Comparison of ENCODE assay signal across 18 cellular contexts in the genomic region with DNA sequence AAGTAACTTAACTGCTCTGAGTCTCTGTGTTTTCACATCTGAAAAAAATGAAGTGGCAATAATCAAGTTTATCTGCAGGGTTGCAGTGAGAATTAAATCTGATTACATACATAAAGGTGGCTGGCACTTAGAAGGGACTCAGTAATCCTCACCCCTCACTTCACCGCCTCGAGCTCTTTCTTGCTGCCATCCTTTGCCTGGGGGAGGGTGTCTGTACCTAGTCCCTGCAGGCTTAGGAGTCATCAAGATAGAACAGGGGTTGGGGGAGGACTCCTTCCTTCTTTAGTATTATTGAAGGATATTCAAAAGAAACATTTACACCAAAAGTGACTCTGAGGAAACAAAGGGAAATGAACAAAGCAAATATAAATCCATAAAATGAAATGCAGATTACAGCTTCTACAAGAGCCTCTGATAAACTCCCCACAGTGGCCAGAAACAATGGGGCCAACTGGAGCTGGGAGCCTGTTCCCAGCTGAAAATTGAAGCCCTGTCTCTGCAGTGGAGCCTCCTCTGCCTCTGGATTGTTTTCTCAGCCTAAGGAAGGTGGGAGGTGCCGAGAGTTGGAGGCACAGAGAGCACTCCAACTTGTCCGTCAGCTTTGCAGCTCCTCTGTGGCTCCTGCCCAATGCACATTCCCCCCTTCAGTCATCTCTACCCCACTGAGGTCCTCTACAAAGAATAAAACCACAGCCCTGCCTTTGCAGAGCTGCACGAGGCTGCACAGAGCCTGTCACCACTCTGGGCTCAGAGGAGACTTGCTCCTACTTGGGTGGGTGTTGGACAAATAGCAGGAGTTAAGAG. TPM values are rescaled to one million over a fixed set of nuclear protein-coding genes. Genes with fewer than 3 reads are reported as not detected.
DNase-seq lines count a peak whose midpoint lies in the region; ATAC-seq and TF ChIP-seq lines count a peak whose summit lies in the region.
"Had no signal": no experiment of that assay in that cellular context is flagged by ENCODE, and none has a peak within 500 bp of the region (broad histone marks: within the 10 kb centered on the region; RNA-seq: fewer than 3 reads in every experiment).

No MANE protein-coding gene starts in this region.

- no peak overlapping the region for H3K23ac ChIP-seq in IMR-90 (ENCODE audit: low read depth, low read length)

- H3K4me3 Mint-ChIP-seq in CD4-positive, CD25-positive, alpha-beta regulatory T cell = peak overlapping the region in 2 of 4 donors; percentile 41 to 52
- H3K4me3 Mint-ChIP-seq in activated CD8-positive, alpha-beta T cell treated with anti-CD3 and anti-CD28 coated beads for 36 hours = no peak overlapping the region

- peaks cover 4% of the 10 kb centered on the region for H3K27me3 Mint-ChIP-seq in CD4-positive, CD25-positive, alpha-beta regulatory T cell
- no peaks in the 10 kb centered on the region for H3K27me3 Mint-ChIP-seq in activated CD8-positive, alpha-beta T cell treated with anti-CD3 and anti-CD28 coated beads for 36 hours

- H3K27ac Mint-ChIP-seq in CD4-positive, CD25-positive, alpha-beta regulatory T cell = no peak overlapping the region
- H3K27ac Mint-ChIP-seq in activated CD8-positive, alpha-beta T cell treated with anti-CD3 and anti-CD28 coated beads for 36 hours = no peak overlapping the region

- CTCF ChIA-PET in IMR-90 (lab: Yijun Ruan, JAX) = no interaction called here
- CTCF ChIA-PET in activated CD8-positive, alpha-beta T cell treated with anti-CD3 and anti-CD28 coated beads for 36 hours (lab: Charles Lee) = interaction anchor here (0.7 to 2.8 kb wide), 4 partner anchors 11 to 115 kb away, joined by 3 to 9 read pairs (median 4); no protein-coding TSS in a partner anchor

- no peaks in the 10 kb centered on the region for H3K9me3 ChIP-seq in CD4-positive, CD25-positive, alpha-beta regulatory T cell (ENCODE audit: control insufficient read depth in 2 of 2, low read length in 2 of 2)
- H3K9me3 ChIP-seq in IMR-90 (ENCODE audit: control insufficient read depth, insufficient read depth, low read length) (no peaks in the 10 kb centered on the region), left lung (peaks cover 0 to 4% of the 10 kb centered on the region in 2 donors), body of pancreas (no peaks in the 10 kb centered on the region), SJCRH30 (replicated peaks) (no peaks in the 10 kb centered on the region)

- H2BK5ac ChIP-seq in IMR-90 (ENCODE audit: low read depth, low read length, poor library complexity, severe bottlenecking) = no peak overlapping the region

- no peak overlapping the region for H2BK20ac ChIP-seq in IMR-90 (ENCODE audit: low read depth, low read length)

- no peak for TF ChIP-seq RAD21 in IMR-90 (IDR thresholded peaks at IDR 0.05; ENCODE audit: low read length)

- H3K9ac ChIP-seq in IMR-90 (ENCODE audit: low read depth, low read length) = no peak overlapping the region
- H3K9ac ChIP-seq: BLaER1 treated with 17β-estradiol and CSF1 and Interleukin-3, amounts not matched to agents 10 nM and 100 nM had no signal

- H3K9me1 ChIP-seq in IMR-90 (ENCODE audit: insufficient read depth, low read length) = no peaks in the 10 kb centered on the region

- H2BK15ac ChIP-seq in IMR-90 (ENCODE audit: low read depth, low read length) = no peak overlapping the region

- H3K4me1 ChIP-seq in CD4-positive, CD25-positive, alpha-beta regulatory T cell (ENCODE audit: control insufficient read depth, insufficient read depth, low read length, poor library complexity, severe bottlenecking) = no peaks in the 10 kb centered on the region
- H3K4me1 ChIP-seq in IMR-90 (ENCODE audit: control insufficient read depth, insufficient read depth, low read length) (no peaks in the 10 kb centered on the region), left lung (no peaks in the 10 kb centered on the region), body of pancreas (no peaks in the 10 kb centered on the region), SJCRH30 (no peaks in the 10 kb centered on the region)

- TF ChIP-seq CTCF in IMR-90 (conservative IDR thresholded peaks at IDR 0.05; ENCODE audit: low read depth, low read length) (no peak), left lung (IDR thresholded peaks at IDR 0.05) (no peak), body of pancreas (IDR thresholded peaks at IDR 0.05) (no peak)
- no peak for TF ChIP-seq CTCF in activated CD8-positive, alpha-beta T cell treated with anti-CD3 and anti-CD28 coated beads for 36 hours (IDR thresholded peaks at IDR 0.05)

- H3K56ac ChIP-seq in IMR-90 (ENCODE audit: extremely low read depth, insufficient read depth, low read length) = no peak overlapping the region

- ATAC-seq in CD4-positive, CD25-positive, alpha-beta regulatory T cell (ENCODE audit: low read depth in 2 of 2) = no peak
- ATAC-seq in IMR-90 (ENCODE audit: low read depth) (0 out of 2 replicates have a peak, but pooled peaks have one; percentile 11), left lung (peak; percentile 38), body of pancreas (no peak)
- ATAC-seq in activated CD8-positive, alpha-beta T cell treated with anti-CD3 and anti-CD28 coated beads for 36 hours = peak; percentile 69
- ATAC-seq: K562 had no signal

- no peaks in the 10 kb centered on the region for H3K27me3 ChIP-seq in CD4-positive, CD25-positive, alpha-beta regulatory T cell (ENCODE audit: control insufficient read depth, insufficient read depth, low read length)
- H3K27me3 ChIP-seq in IMR-90 (ENCODE audit: control insufficient read depth, insufficient read depth, low read length) = peaks cover 30% of the 10 kb centered on the region
- no peaks in the 10 kb centered on the region for H3K27me3 ChIP-seq in left lung
- no peaks in the 10 kb centered on the region for H3K27me3 ChIP-seq in body of pancreas
- no peaks in the 10 kb centered on the region for H3K27me3 ChIP-seq in SJCRH30
- H3K27me3 ChIP-seq: BLaER1 treated with 17β-estradiol and CSF1 and Interleukin-3, amounts not matched to agents 10 nM and 100 nM had no signal

- H3K79me1 ChIP-seq in IMR-90 (ENCODE audit: low read depth in 1 of 2, low read length in 2 of 2) = no peaks in the 10 kb centered on the region

- no peak overlapping the region for H4K5ac ChIP-seq in IMR-90 (ENCODE audit: low read depth, low read length)

- no peaks in the 10 kb centered on the region for H3K36me3 Mint-ChIP-seq in CD4-positive, CD25-positive, alpha-beta regulatory T cell
- no peaks in the 10 kb centered on the region for H3K36me3 Mint-ChIP-seq in activated CD8-positive, alpha-beta T cell treated with anti-CD3 and anti-CD28 coated beads for 36 hours (ENCODE audit: low read depth)

- POLR2A ChIA-PET in IMR-90 (lab: Charles Lee; ENCODE audit: unreplicated experiment) = no interaction called here
- POLR2A ChIA-PET in activated CD8-positive, alpha-beta T cell treated with anti-CD3 and anti-CD28 coated beads for 36 hours (lab: Charles Lee) = no interaction called here

- BruUV-seq in IMR-90 (replicated peaks; lab: Mats Ljungman, UMichigan) = no TSS peak

- peak overlapping the region; percentile 29 for H3K4me2 ChIP-seq in IMR-90 (ENCODE audit: low read depth, low read length)

- no peak overlapping the region for H2AK5ac ChIP-seq in IMR-90 (ENCODE audit: low read depth, low read length)

- H3K36me3 ChIP-seq in CD4-positive, CD25-positive, alpha-beta regulatory T cell (ENCODE audit: control insufficient read depth, insufficient read depth, low read length) = no peaks in the 10 kb centered on the region
- H3K36me3 ChIP-seq in IMR-90 (ENCODE audit: control insufficient read depth, insufficient read depth, low read length) (no peaks in the 10 kb centered on the region), left lung (no peaks in the 10 kb centered on the region), body of pancreas (replicated peaks in 1 of 2; ENCODE audit: insufficient read depth in 1 of 2, low read depth in 2 of 2) (no peaks in the 10 kb centered on the region), SJCRH30 (no peaks in the 10 kb centered on the region)
- H3K36me3 ChIP-seq: BLaER1 treated with 17β-estradiol and CSF1 and Interleukin-3, amounts not matched to agents 10 nM and 100 nM had no signal

- H3K18ac ChIP-seq in IMR-90 (ENCODE audit: low read depth, low read length) = no peak overlapping the region

- H3K14ac ChIP-seq in IMR-90 (replicated peaks; ENCODE audit: low read depth, low read length) = no peak overlapping the region

- H3K9me3 Mint-ChIP-seq in CD4-positive, CD25-positive, alpha-beta regulatory T cell = peaks cover 0 to 10% (median 3%) of the 10 kb centered on the region in 7 donors
- H3K9me3 Mint-ChIP-seq in activated CD8-positive, alpha-beta T cell treated with anti-CD3 and anti-CD28 coated beads for 36 hours = peaks cover 13% of the 10 kb centered on the region

- intact Hi-C loops in IMR-90 (cut with micrococcal nuclease) (no loop called here), left lung (cut with DNase I) (no loop called here), body of pancreas (cut with DNase I) (no loop called here)
- intact Hi-C loops in activated CD8-positive, alpha-beta T cell treated with anti-CD3 and anti-CD28 coated beads for 36 hours (cut with micrococcal nuclease) = no loop called here

- no peak overlapping the region for H2AFZ ChIP-seq in IMR-90 (replicated peaks; ENCODE audit: low read length, poor library complexity)

- in situ Hi-C loops in IMR-90 (cut with MboI; ENCODE audit: low sequenced_read_pairs) = no loop called here

- no peak for DNase-seq in CD4-positive, CD25-positive, alpha-beta regulatory T cell
- DNase-seq in IMR-90 = no peak
- DNase-seq in activated CD8-positive, alpha-beta T cell treated with anti-CD3 and anti-CD28 coated beads for 36 hours = peak; percentile 23
- no peak for DNase-seq in left lung
- DNase-seq in body of pancreas = no peak
- no peak for DNase-seq in occipital lobe (lab: John Stamatoyannopoulos, UW)
- DNase-seq in SJCRH30 = no peak
- DNase-seq in D341Med (ENCODE audit: low spot score) = no peak
- DNase-seq: activated T-cell treated with anti-CD3 and anti-CD28 coated beads, Interleukin-2, amount 50 U/mL, for 48 hours; GF-D8; mesenchymal stem cell; NCI-H2171; OCI-M1; retina; stimulated activated CD4-positive, alpha-beta T cell treated with anti-CD3 and anti-CD28 coated beads, Interleukin-4, amount 100 ng/mL, for 1 hour; stimulated activated naive CD4-positive, alpha-beta T cell treated with Interleukin-2 at 50 U/mL for 16 hours had no signal

- no peaks in the 10 kb centered on the region for H4K20me1 ChIP-seq in IMR-90 (ENCODE audit: insufficient read depth, low read length)
- H4K20me1 ChIP-seq: BLaER1 treated with 17β-estradiol and CSF1 and Interleukin-3, amounts not matched to agents 10 nM and 100 nM had no signal

- H3K4me1 Mint-ChIP-seq in CD4-positive, CD25-positive, alpha-beta regulatory T cell = peaks cover 0 to 5% (median 3%) of the 10 kb centered on the region in 4 donors
- H3K4me1 Mint-ChIP-seq in activated CD8-positive, alpha-beta T cell treated with anti-CD3 and anti-CD28 coated beads for 36 hours (ENCODE audit: low read depth) = peaks cover 15% of the 10 kb centered on the region

- H4K91ac ChIP-seq in IMR-90 (ENCODE audit: insufficient read depth, low read depth, low read length) = no peak overlapping the region

- dilution Hi-C loops in IMR-90 (cut with HindIII; ENCODE audit: low sequenced_read_pairs, unreplicated experiment) = no loop called here

- no peak overlapping the region for H4K8ac ChIP-seq in IMR-90 (ENCODE audit: low read depth in 2 of 2, low read length in 2 of 2)

- H3K4me3 ChIP-seq in CD4-positive, CD25-positive, alpha-beta regulatory T cell (ENCODE audit: low read depth, low read length) = peak overlapping the region; percentile 57
- H3K4me3 ChIP-seq in IMR-90 (ENCODE audit: insufficient read depth, low read depth, low read length) = no peak overlapping the region
- H3K4me3 ChIP-seq in left lung = no peak overlapping the region
- no peak overlapping the region for H3K4me3 ChIP-seq in body of pancreas
- no peak overlapping the region for H3K4me3 ChIP-seq in SJCRH30
- H3K4me3 ChIP-seq: BLaER1 treated with 17β-estradiol and CSF1 and Interleukin-3, amounts not matched to agents 10 nM and 100 nM; K562 had no signal

- no CpG with 5 or more reads among the region's 5 CpGs for WGBS in IMR-90 (ENCODE audit: extremely low coverage in 2 of 2, insufficient read length in 1 of 2), 2 experiments
- WGBS in body of pancreas, 2 donors = 69 to 80% methylated on average over 5 of the region's 5 CpGs

- H2AK9ac ChIP-seq in IMR-90 (replicated peaks; ENCODE audit: low read depth, low read length, poor library complexity) = no peak overlapping the region

- H3K27ac ChIP-seq in CD4-positive, CD25-positive, alpha-beta regulatory T cell (ENCODE audit: insufficient read depth, low read length, poor library complexity, severe bottlenecking) = no peak overlapping the region
- no peak overlapping the region for H3K27ac ChIP-seq in IMR-90 (ENCODE audit: insufficient read depth, low read length)
- no peak overlapping the region for H3K27ac ChIP-seq in left lung
- H3K27ac ChIP-seq in body of pancreas = no peak overlapping the region
- no peak overlapping the region for H3K27ac ChIP-seq in SJCRH30
- H3K27ac ChIP-seq: BLaER1 treated with 17β-estradiol and CSF1 and Interleukin-3, amounts not matched to agents 10 nM and 100 nM had no signal

- H3K4ac ChIP-seq in IMR-90 (ENCODE audit: low read depth, low read length) = no peak overlapping the region

- H2BK120ac ChIP-seq in IMR-90 (ENCODE audit: low read depth, low read length) = no peak overlapping the region

- TF ChIP-seq POLR2A in IMR-90 (IDR thresholded peaks at IDR 0.05; ENCODE audit: low read depth, low read length) (no peak), body of pancreas (IDR thresholded peaks at IDR 0.05) (no peak)

RNA-seq across cellular contexts. Expression of a gene that starts 41.8 kb away (rescaled TPM):
- total RNA-seq in CD4-positive, CD25-positive, alpha-beta regulatory T cell = 2.1 TPM
- under 1 TPM in 2 of 4 donors, not detected in 2; 0.36 to 0.53 TPM for polyA plus RNA-seq in CD4-positive, CD25-positive, alpha-beta regulatory T cell
- total RNA-seq in IMR-90 (2012; rRNA removed) (0.36 and 0.56 TPM in 2 replicates), left lung (1 to 10 TPM; 1.8 to 3.7 TPM), body of pancreas (1 to 10 TPM; 3.6 to 5.9 TPM), occipital lobe (1.6 TPM)
- 2.1 TPM in 2 replicates for polyA plus RNA-seq in IMR-90 (2012; rRNA removed)
- 0.23 and 0.35 TPM in 2 replicates for polyA plus RNA-seq in IMR-90 (2012; cell fraction: cytosol; rRNA removed)
- polyA plus RNA-seq in IMR-90 (2012; cell fraction: nucleus; rRNA removed; ENCODE audit: low replicate concordance) = 10.3 and 23.1 TPM in 2 replicates
- total RNA-seq in activated CD8-positive, alpha-beta T cell treated with anti-CD3 and anti-CD28 coated beads for 36 hours = 1 to 10 TPM; 1.4 to 2.6 TPM
- 0.56 and 0.87 TPM in 2 replicates for total RNA-seq in SJCRH30 (2014; rRNA removed; shearing (Covaris generic))

Comparison
In these comparisons a context has a peak if more than half of its experiments do, and no peak if none do; other contexts are left out.
1. ATAC-seq: peak in IMR-90 (single experiment), activated CD8-positive, alpha-beta T cell treated with anti-CD3 and anti-CD28 coated beads for 36 hours (single experiment) and left lung (single experiment); none in CD4-positive, CD25-positive, alpha-beta regulatory T cell (0 of 2) and body of pancreas (single experiment).